8 cellular contexts compared by ENCODE assay signal in the genomic region with DNA sequence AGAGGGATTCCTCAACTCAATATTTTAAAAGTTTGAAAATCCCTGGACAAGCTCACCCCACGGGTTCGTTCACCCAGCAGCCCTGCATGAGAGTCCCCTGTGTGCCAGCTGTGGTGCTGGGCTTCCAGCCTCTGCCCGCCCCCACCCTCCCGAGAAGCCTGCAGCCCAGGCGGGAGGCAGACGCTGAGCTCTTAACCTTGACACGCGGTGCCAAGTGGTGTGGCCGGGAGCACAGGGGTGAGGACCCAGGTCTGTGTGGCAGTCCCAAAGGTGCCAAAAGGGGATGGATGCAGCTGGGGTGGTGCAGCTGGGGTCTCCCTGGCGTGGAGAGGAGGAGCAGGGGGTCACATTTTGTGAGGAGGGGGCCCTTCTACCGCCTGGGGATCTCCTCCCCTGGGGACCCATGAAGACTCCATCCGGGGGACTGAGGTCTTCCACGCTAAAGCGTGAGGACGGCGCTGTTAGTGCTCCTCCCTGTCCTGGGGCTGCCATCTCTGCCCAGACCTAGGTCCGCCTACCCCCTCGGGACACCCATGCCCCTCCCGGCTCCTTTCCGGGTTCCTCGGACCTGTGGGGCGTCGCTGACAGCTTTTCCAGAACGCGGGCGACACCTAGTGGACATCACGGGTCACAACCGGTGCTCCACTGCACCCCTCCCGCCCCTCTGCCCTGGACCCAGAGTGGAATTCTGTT. TPM values are rescaled to one million over a fixed set of nuclear protein-coding genes. Genes with fewer than 3 reads are reported as not detected.
DNase-seq lines count a peak whose midpoint lies in the region; ATAC-seq and TF ChIP-seq lines count a peak whose summit lies in the region.

No MANE protein-coding gene starts in this region.

- H3K27me3 ChIP-seq in colonic mucosa, result no peaks in the 10 kb centered on the region

- H3K27ac ChIP-seq in colonic mucosa, result no peak overlapping the region

- no peaks in the 10 kb centered on the region for H3K36me3 ChIP-seq in colonic mucosa

- peak; percentile 81 for DNase-seq in DMS53 treated with DMSO at 0.1 percent for 48 hours (lab: John Stamatoyannopoulos, UW; ENCODE audit: unreplicated experiment)
- DNase-seq in NCI-H345 treated with DMSO at 0.1 percent for 48 hours (lab: John Stamatoyannopoulos, UW; ENCODE audit: unreplicated experiment), result peak; percentile 60
- DNase-seq in activated CD4-positive, alpha-beta T cell treated with anti-CD3 and anti-CD28 coated beads, Interleukin-2, amount 10 ng/mL, durations not matched to agents 24 days and 14 days, result peak; percentile 94
- DNase-seq in colonic mucosa, result peak; percentile 84
- DNase-seq in left lobe of liver (ENCODE audit: low spot score), result peak; percentile 79
- peak; percentile 73 to 78 for DNase-seq in stimulated activated CD4-positive, alpha-beta T cell treated with anti-CD3 and anti-CD28 coated beads, Interleukin-1b, Interleukin-23, amount 100 ng/mL, for 4 hours (ENCODE audit: low read depth in 2 of 2)

- H3K4me1 Mint-ChIP-seq in activated CD4-positive, alpha-beta T cell treated with anti-CD3 and anti-CD28 coated beads, Interleukin-2, amount 10 ng/mL, durations not matched to agents 24 days and 14 days, result peaks cover 16% of the 10 kb centered on the region

- H3K9me3 ChIP-seq in colonic mucosa, result no peaks in the 10 kb centered on the region

- H3K4me3 Mint-ChIP-seq in activated CD4-positive, alpha-beta T cell treated with anti-CD3 and anti-CD28 coated beads, Interleukin-2, amount 10 ng/mL, durations not matched to agents 24 days and 14 days, result peak overlapping the region; percentile 85

- H3K9ac ChIP-seq in colonic mucosa (ENCODE audit: low read depth in 2 of 2, low read length in 2 of 2), result peak overlapping the region; percentile 51 to 62

- peak; percentile 95 for TF ChIP-seq CTCF in colonic mucosa (IDR thresholded peaks at IDR 0.05)

- no peaks in the 10 kb centered on the region for H3K4me1 ChIP-seq in colonic mucosa

- ATAC-seq in HG02970 (IDR thresholded peaks at IDR 0.05; ENCODE audit: low FRiP score, unreplicated experiment) (peak; percentile 51), left lobe of liver (peak; percentile 75), HG03039 (IDR thresholded peaks at IDR 0.05; ENCODE audit: unreplicated experiment) (no peak)

- H3K9me3 Mint-ChIP-seq in activated CD4-positive, alpha-beta T cell treated with anti-CD3 and anti-CD28 coated beads, Interleukin-2, amount 10 ng/mL, durations not matched to agents 24 days and 14 days, result no peaks in the 10 kb centered on the region

- intact Hi-C loops in activated CD4-positive, alpha-beta T cell treated with anti-CD3 and anti-CD28 coated beads, Interleukin-2, amount 10 ng/mL, durations not matched to agents 24 days and 14 days (cut with micrococcal nuclease), result loop anchor here (1.0 to 2.0 kb wide), 5 partner anchors 35 to 234 kb away; partner anchors contain the start of genes PLA2G2C and UBXN10
- intact Hi-C loops in colonic mucosa (cut with DNase I), result loop anchor here (2.0 to 5.0 kb wide), 3 partner anchors 50 to 233 kb away; no protein-coding TSS in a partner anchor

- peak overlapping the region; percentile 36 for H3K4me3 ChIP-seq in colonic mucosa

- no peaks in the 10 kb centered on the region for H3K36me3 Mint-ChIP-seq in activated CD4-positive, alpha-beta T cell treated with anti-CD3 and anti-CD28 coated beads, Interleukin-2, amount 10 ng/mL, durations not matched to agents 24 days and 14 days (ENCODE audit: low read depth)

- H3K27me3 Mint-ChIP-seq in activated CD4-positive, alpha-beta T cell treated with anti-CD3 and anti-CD28 coated beads, Interleukin-2, amount 10 ng/mL, durations not matched to agents 24 days and 14 days, result no peaks in the 10 kb centered on the region

- peak overlapping the region; percentile 73 for H3K27ac Mint-ChIP-seq in activated CD4-positive, alpha-beta T cell treated with anti-CD3 and anti-CD28 coated beads, Interleukin-2, amount 10 ng/mL, durations not matched to agents 24 days and 14 days

RNA-seq across cellular contexts. Expression of gene PLA2G2F, which starts 12.9 kb away (rescaled TPM):
- total RNA-seq in activated CD4-positive, alpha-beta T cell treated with anti-CD3 and anti-CD28 coated beads, Interleukin-2, amount 10 ng/mL, durations not matched to agents 24 days and 14 days, result not detected in 2 replicates
- total RNA-seq in colonic mucosa (not detected), left lobe of liver (not detected)

RNA-seq across cellular contexts. Expression of gene PLA2G2D, which starts 32.7 kb away (rescaled TPM):
- total RNA-seq in activated CD4-positive, alpha-beta T cell treated with anti-CD3 and anti-CD28 coated beads, Interleukin-2, amount 10 ng/mL, durations not matched to agents 24 days and 14 days, result not detected in 2 replicates
- under 1 TPM; 0.21 to 0.25 TPM for total RNA-seq in colonic mucosa
- not detected for total RNA-seq in left lobe of liver

RNA-seq across cellular contexts. Expression of gene UBXN10, which starts 33.8 kb away (rescaled TPM):
- 1.2 and 1.3 TPM in 2 replicates for total RNA-seq in activated CD4-positive, alpha-beta T cell treated with anti-CD3 and anti-CD28 coated beads, Interleukin-2, amount 10 ng/mL, durations not matched to agents 24 days and 14 days
- total RNA-seq in colonic mucosa (1 to 10 TPM; 3.3 to 3.5 TPM), left lobe of liver (1.3 TPM)

RNA-seq across cellular contexts. Expression of gene PLA2G2C, which starts 34.3 kb away (rescaled TPM):
- 0.28 and 0.40 TPM in 2 replicates for total RNA-seq in activated CD4-positive, alpha-beta T cell treated with anti-CD3 and anti-CD28 coated beads, Interleukin-2, amount 10 ng/mL, durations not matched to agents 24 days and 14 days
- total RNA-seq in colonic mucosa (under 1 TPM in 1 of 2 donors, not detected in 1; 0.27 TPM), left lobe of liver (not detected)
